9 cellular contexts compared by ENCODE assay signal in genomic region chr2:130332271-130333073, GRCh38. TPM values are rescaled to one million over a fixed set of nuclear protein-coding genes. Genes with fewer than 3 reads are reported as not detected.
A peak's percentile ranks its signal among the peaks of the same experiment; 100 is the strongest.
DNase-seq lines count a peak whose midpoint lies in the region; ATAC-seq, FAIRE-seq and TF ChIP-seq lines count a peak whose summit lies in the region.
"Had no signal": no experiment of that assay in that cellular context is flagged by ENCODE, and none has a peak within 500 bp of the region (broad histone marks: within the 10 kb centered on the region; RNA-seq: fewer than 3 reads in every experiment).

No MANE protein-coding gene starts in this region.

- no peak for TF ChIP-seq POLR2A in NB4 (IDR thresholded peaks at IDR 0.05; ENCODE audit: extremely low read depth, insufficient read length)
- TF ChIP-seq POLR2A in K562 (conservative IDR thresholded peaks at IDR 0.05), result no peak

- TF ChIP-seq RAD21 in K562 (CRISPR knock-in tag; conservative IDR thresholded peaks at IDR 0.05 in 1 of 2, IDR thresholded peaks at IDR 0.05 in 1 of 2), result peak; percentile 91 to 94

- peaks cover 15% of the 10 kb centered on the region in 2 experiments; a peak in 4 of 5 replicates for H3K4me1 ChIP-seq in K562 (replicated peaks in 1 of 2; ENCODE audit: control insufficient read depth in 2 of 2, insufficient read depth in 2 of 2, low read length in 2 of 2)
- H3K4me1 ChIP-seq in iPS-18a (ENCODE audit: control insufficient read depth, low read depth, low read length), result no peaks in the 10 kb centered on the region

- H3K4me3 ChIP-seq in HFF-Myc (replicated peaks; ENCODE audit: low read depth, low read length) (no peak overlapping the region), NB4 (ENCODE audit: low read depth, low read length) (no peak overlapping the region), K562 (no peak overlapping the region), iPS-18a (ENCODE audit: low read length) (peak overlapping the region; percentile 53)
- H3K4me3 ChIP-seq: BLaER1 treated with 17β-estradiol and CSF1 and Interleukin-3, amounts not matched to agents 10 nM and 100 nM had no signal

- DNase-seq in NCI-H2029 treated with DMSO at 0.1 percent for 48 hours (lab: John Stamatoyannopoulos, UW), result peak; percentile 32
- no peak for DNase-seq in NCI-H2029 (lab: John Stamatoyannopoulos, UW)
- DNase-seq in HFF-Myc (ENCODE audit: extremely low read depth, low read depth), result no peak
- peak; percentile 80 for DNase-seq in NB4 (ENCODE audit: low read depth)
- peak; percentile 65 for DNase-seq in UCSD-AML1 (lab: John Stamatoyannopoulos, UW; ENCODE audit: unreplicated experiment)
- DNase-seq in K562 (ENCODE audit: extremely low read depth in 1 of 4, low spot score in 3 of 4), result peak; percentile 75 to 80 (median 78)
- peak; percentile 24 to 55 for DNase-seq in stimulated activated CD4-positive, alpha-beta T cell treated with anti-CD3 and anti-CD28 coated beads, Interleukin-15, amount 100 ng/mL, for 1 hour (ENCODE audit: low read depth in 1 of 2, low spot score in 1 of 2)

- H3K36me3 ChIP-seq in K562 (ENCODE audit: control insufficient read depth, insufficient read depth, low read length), result no peaks in the 10 kb centered on the region
- no peaks in the 10 kb centered on the region for H3K36me3 ChIP-seq in iPS-18a (ENCODE audit: control insufficient read depth, low read depth, low read length)

- no peaks in the 10 kb centered on the region for H3K79me2 ChIP-seq in K562 (ENCODE audit: control insufficient read depth, insufficient read depth, low read length)

- TF ChIP-seq CTCF in HFF-Myc (IDR thresholded peaks at IDR 0.05; ENCODE audit: low read depth, low read length, missing control alignments) (peak; percentile 93), NB4 (IDR thresholded peaks at IDR 0.05; ENCODE audit: low read depth, low read length) (peak; percentile 90), K562 (IDR thresholded peaks at IDR 0.05 in 2 of 3, conservative IDR thresholded peaks at IDR 0.05 in 1 of 3; ENCODE audit: insufficient read depth in 2 of 3, low read depth in 1 of 3, low read length in 3 of 3) (peak; percentile 96 to 97 (median 96))

- CTCF ChIA-PET in K562 (lab: Yijun Ruan, JAX; ENCODE audit: low intra/inter-chr PET ratio), result interaction anchor here (1.6 kb wide), 1 partner anchor 150 kb away, joined by 6 read pairs; the partner anchor contains the start of genes MZT2B and SMPD4

- FAIRE-seq in K562 (lab: Jason Lieb, UNC), result peak; percentile 83

- no TSS peak for BruUV-seq in K562 (replicated peaks; lab: Mats Ljungman, UMichigan)

- WGBS in K562 (ENCODE audit: insufficient coverage, low coverage, missing lambda C conversion rate), result 34% methylated on average over 27 of the region's 29 CpGs

- TF ChIP-seq EP300 in K562 (IDR thresholded peaks at IDR 0.05; ENCODE audit: low read length), result 0 out of 2 replicates have a peak, but pooled peaks have one; percentile 4

- peak overlapping the region; percentile 88 for H2AFZ ChIP-seq in K562 (ENCODE audit: low read depth, low read length)

- H4K20me1 ChIP-seq in K562 (replicated peaks; ENCODE audit: control insufficient read depth, insufficient read depth, low read length), result no peaks in the 10 kb centered on the region
- H4K20me1 ChIP-seq: BLaER1 treated with 17β-estradiol and CSF1 and Interleukin-3, amounts not matched to agents 10 nM and 100 nM had no signal

- POLR2A ChIA-PET in K562 (lab: Yijun Ruan, JAX), result interaction anchor here (0.6 to 1.2 kb wide), 4 partner anchors 16 to 396 kb away, joined by 3 to 4 read pairs (median 4); partner anchors contain the start of gene SMPD4

- no peaks in the 10 kb centered on the region for H3K9me1 ChIP-seq in K562 (ENCODE audit: control insufficient read depth, insufficient read depth, low read length)

- peak; percentile 76 for ATAC-seq in K562

- H3K9ac ChIP-seq in K562 (ENCODE audit: insufficient read depth in 1 of 2, low read depth in 2 of 2, low read length in 2 of 2), result peak overlapping the region; percentile 8 to 41; a peak in 2 of 4 replicates
- H3K9ac ChIP-seq in iPS-18a (ENCODE audit: low read length), result no peak overlapping the region
- H3K9ac ChIP-seq: BLaER1 treated with 17β-estradiol and CSF1 and Interleukin-3, amounts not matched to agents 10 nM and 100 nM had no signal

- H3K27ac ChIP-seq in K562 (ENCODE audit: extremely low read depth, low read depth, low read length), result no peak overlapping the region
- H3K27ac ChIP-seq in iPS-18a (ENCODE audit: low read length), result no peak overlapping the region
- H3K27ac ChIP-seq: BLaER1 treated with 17β-estradiol and CSF1 and Interleukin-3, amounts not matched to agents 10 nM and 100 nM had no signal

- intact Hi-C loops in K562 (cut with micrococcal nuclease), result loop anchor here (1.0 to 2.0 kb wide), 3 partner anchors 44 to 1003 kb away; no protein-coding TSS in a partner anchor

- in situ Hi-C loops in K562 (cut with MboI), result loop anchor here (25.0 kb wide), 2 partner anchors 905 to 1180 kb away; no protein-coding TSS in a partner anchor

- H3K9me3 ChIP-seq in K562 (replicated peaks; ENCODE audit: control insufficient read depth, insufficient read depth, low read depth, low read length) (no peaks in the 10 kb centered on the region), iPS-18a (ENCODE audit: control insufficient read depth, low read depth, low read length) (no peaks in the 10 kb centered on the region)

- H3K4me2 ChIP-seq in K562 (ENCODE audit: insufficient read depth, low read length), result peak overlapping the region; percentile 57

- H3K27me3 ChIP-seq in K562 (ENCODE audit: control insufficient read depth in 2 of 2, insufficient read depth in 2 of 2, low read length in 2 of 2) (peaks cover 4 to 13% of the 10 kb centered on the region in 2 experiments; a peak in 4 of 5 replicates), iPS-18a (ENCODE audit: control insufficient read depth, insufficient read depth, low read length) (peaks cover 4% of the 10 kb centered on the region)
- H3K27me3 ChIP-seq: BLaER1 treated with 17β-estradiol and CSF1 and Interleukin-3, amounts not matched to agents 10 nM and 100 nM had no signal

TF ChIP-seq in K562, 482 proteins besides CTCF, POLR2A, EP300 and RAD21 (continues in another document):
- TF ChIP-seq, protein P1, sequence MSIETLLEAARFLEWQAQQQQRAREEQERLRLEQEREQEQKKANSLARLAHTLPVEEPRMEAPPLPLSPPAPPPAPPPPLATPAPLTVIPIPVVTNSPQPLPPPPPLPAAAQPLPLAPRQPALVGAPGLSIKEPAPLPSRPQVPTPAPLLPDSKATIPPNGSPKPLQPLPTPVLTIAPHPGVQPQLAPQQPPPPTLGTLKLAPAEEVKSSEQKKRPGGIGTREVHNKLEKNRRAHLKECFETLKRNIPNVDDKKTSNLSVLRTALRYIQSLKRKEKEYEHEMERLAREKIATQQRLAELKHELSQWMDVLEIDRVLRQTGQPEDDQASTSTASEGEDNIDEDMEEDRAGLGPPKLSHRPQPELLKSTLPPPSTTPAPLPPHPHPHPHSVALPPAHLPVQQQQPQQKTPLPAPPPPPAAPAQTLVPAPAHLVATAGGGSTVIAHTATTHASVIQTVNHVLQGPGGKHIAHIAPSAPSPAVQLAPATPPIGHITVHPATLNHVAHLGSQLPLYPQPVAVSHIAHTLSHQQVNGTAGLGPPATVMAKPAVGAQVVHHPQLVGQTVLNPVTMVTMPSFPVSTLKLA (conservative IDR thresholded peaks at IDR 0.05), result peak; percentile 71 to 73

RNA-seq across cellular contexts. Expression of gene IMP4, which starts 10.2 kb away (rescaled TPM):
- 74.0 and 256 TPM in 2 replicates for total RNA-seq in K562 (2011; cell fraction: chromatin; rRNA removed; ENCODE audit: low replicate concordance)
- 209 and 220 TPM in 2 replicates for total RNA-seq in K562 (2011; cell fraction: nucleolus; rRNA removed)
- total RNA-seq in K562 (2011; cell fraction: nucleoplasm; rRNA removed), result 139 and 147 TPM in 2 replicates
- 187 and 239 TPM in 2 replicates for total RNA-seq in K562 (2014; rRNA removed)
- total RNA-seq in K562 (2014; rRNA removed; fragmentation: Illumina TruSeq; extraction: Trizol), result 42.1 and 52.9 TPM in 2 replicates
- total RNA-seq in K562 (2015; rRNA removed; fragmentation: Illumina TruSeq; extraction: Trizol), result 97.8 and 103 TPM in 2 replicates
- total RNA-seq in K562 (2021), result 164 and 167 TPM in 2 replicates
- 127 and 158 TPM in 2 replicates for polyA plus RNA-seq in K562 (2011; rRNA removed)
- 271 and 517 TPM in 2 replicates for polyA plus RNA-seq in K562 (2011; cell fraction: cytosol; rRNA removed)
- 407 and 557 TPM in 2 replicates for polyA plus RNA-seq in K562 (2011; cell fraction: nucleus; rRNA removed)
- polyA plus RNA-seq in K562 (2012), result 134 and 149 TPM in 2 replicates
- polyA plus RNA-seq in K562 (2014; fragmentation: Illumina TruSeq; extraction: Trizol), result 100.0 and 155 TPM in 2 replicates
- 10 to 100 TPM; 35.4 to 53.3 TPM for polyA plus RNA-seq in K562 (2014; fragmentation: Nextera tagmentation; extraction: Ambion mirVana)
- polyA plus RNA-seq in K562 (2014; rRNA removed), result 209 and 231 TPM in 2 replicates
- polyA minus RNA-seq in K562 (2011; rRNA and poly(A)+ RNA removed), result 51.7 and 70.1 TPM in 2 replicates
- polyA minus RNA-seq in K562 (2011; cell fraction: cytosol; rRNA and poly(A)+ RNA removed), result 78.1 and 83.2 TPM in 2 replicates
- polyA minus RNA-seq in K562 (2011; cell fraction: nucleus; rRNA and poly(A)+ RNA removed), result 115 and 121 TPM in 2 replicates

RNA-seq across cellular contexts. Expression of gene PTPN18, which starts 23.4 kb away (rescaled TPM):
- total RNA-seq in K562 (2011; cell fraction: chromatin; rRNA removed; ENCODE audit: low replicate concordance), result 213 and 354 TPM in 2 replicates
- 191 TPM in 2 replicates for total RNA-seq in K562 (2011; cell fraction: nucleolus; rRNA removed)
- total RNA-seq in K562 (2011; cell fraction: nucleoplasm; rRNA removed), result 220 and 291 TPM in 2 replicates
- total RNA-seq in K562 (2014; rRNA removed) (49.6 and 57.0 TPM in 2 replicates), K562 (2014; rRNA removed; fragmentation: Illumina TruSeq; extraction: Trizol) (36.9 and 37.6 TPM in 2 replicates), K562 (2015; rRNA removed; fragmentation: Illumina TruSeq; extraction: Trizol) (35.2 and 38.5 TPM in 2 replicates), K562 (2021) (64.0 and 64.4 TPM in 2 replicates)
- polyA plus RNA-seq in K562 (2011; rRNA removed) (51.0 and 58.7 TPM in 2 replicates), K562 (2014; fragmentation: Illumina TruSeq; extraction: Trizol) (79.5 and 90.7 TPM in 2 replicates), K562 (2014; fragmentation: Nextera tagmentation; extraction: Ambion mirVana) (10 to 100 TPM; 11.6 to 19.3 TPM), K562 (2014; rRNA removed) (67.4 and 76.7 TPM in 2 replicates)
- polyA plus RNA-seq in K562 (2011; cell fraction: cytosol; rRNA removed), result 53.2 and 74.2 TPM in 2 replicates
- 140 and 232 TPM in 2 replicates for polyA plus RNA-seq in K562 (2011; cell fraction: nucleus; rRNA removed)
- 44.4 and 61.5 TPM in 2 replicates for polyA plus RNA-seq in K562 (2012)
- polyA minus RNA-seq in K562 (2011; rRNA and poly(A)+ RNA removed), result 42.3 and 45.7 TPM in 2 replicates
- 31.4 and 33.8 TPM in 2 replicates for polyA minus RNA-seq in K562 (2011; cell fraction: cytosol; rRNA and poly(A)+ RNA removed)
- polyA minus RNA-seq in K562 (2011; cell fraction: nucleus; rRNA and poly(A)+ RNA removed), result 74.3 and 76.3 TPM in 2 replicates

Comparison
In these comparisons a context has a peak if more than half of its experiments do, and no peak if none do; other contexts are left out.
1. DNase-seq: peak in NCI-H2029 treated with DMSO at 0.1 percent for 48 hours (single experiment), NB4 (single experiment), UCSD-AML1 (single experiment), K562 (4 of 4) and stimulated activated CD4-positive, alpha-beta T cell treated with anti-CD3 and anti-CD28 coated beads, Interleukin-15, amount 100 ng/mL, for 1 hour (2 of 2); none in NCI-H2029 (single experiment) and HFF-Myc (single experiment).
2. Peak in every context shown above with its lines, with median percentiles within 50 percentile points of each other: CTCF ChIP-seq.